ENCODE assay signal across 29 cellular contexts in genomic region chr9:71990466-71990865, GRCh38.
DNase-seq lines count a peak whose midpoint lies in the region; ATAC-seq, FAIRE-seq and TF ChIP-seq lines count a peak whose summit lies in the region.
"Had no signal": no experiment of that assay in that cellular context is flagged by ENCODE, and none has a peak within 500 bp of the region (broad histone marks: within the 10 kb centered on the region; RNA-seq: fewer than 3 reads in every experiment).

No MANE protein-coding gene starts in this region.

- H3K27me3 ChIP-seq in heart left ventricle: no peaks in the 10 kb centered on the region
- H3K27me3 ChIP-seq in bronchial epithelial cell (ENCODE audit: control insufficient read depth, insufficient read depth, low read length): no peaks in the 10 kb centered on the region
- H3K27me3 ChIP-seq in GM23338 (ENCODE audit: insufficient read depth): no peaks in the 10 kb centered on the region
- H3K27me3 ChIP-seq: esophagus muscularis mucosa had no signal

- H3K4me1 Mint-ChIP-seq in stimulated activated effector memory CD8-positive, alpha-beta T cell treated with anti-CD3 and anti-CD28 coated beads, Interleukin-12 subunit alpha, Interleukin-12 subunit beta, amount 100 ng/mL, for 72 hours: no peaks in the 10 kb centered on the region
- H3K4me1 Mint-ChIP-seq in endothelial cell (ENCODE audit: unreplicated experiment): peaks cover 3% of the 10 kb centered on the region
- peaks cover 17% of the 10 kb centered on the region; the same call in 2 of the 3 replicates for H3K4me1 Mint-ChIP-seq in GM23338
- H3K4me1 Mint-ChIP-seq: activated naive CD8-positive, alpha-beta T cell treated with anti-CD3 and anti-CD28 coated beads, Interleukin-2, amount 10 ng/mL, durations not matched to agents 7 days and 5 days; central memory CD8-positive, alpha-beta T cell; naive thymus-derived CD8-positive, alpha-beta T cell had no signal

- no peaks in the 10 kb centered on the region for H3F3A ChIP-seq in GM23338 (replicated peaks; ENCODE audit: low read depth)

- TF ChIP-seq CTCF in heart left ventricle (IDR thresholded peaks at IDR 0.05) (no peak), bronchial epithelial cell (IDR thresholded peaks at IDR 0.05; ENCODE audit: insufficient read depth, low read length, severe bottlenecking) (no peak), endothelial cell (IDR thresholded peaks at IDR 0.05; ENCODE audit: unreplicated experiment) (no peak), GM23338 (conservative IDR thresholded peaks at IDR 0.05; ENCODE audit: low read depth in 2 of 2) (no peak)

- no peak overlapping the region for H3K4me3 Mint-ChIP-seq in stimulated activated effector memory CD8-positive, alpha-beta T cell treated with anti-CD3 and anti-CD28 coated beads, Interleukin-12 subunit alpha, Interleukin-12 subunit beta, amount 100 ng/mL, for 72 hours
- H3K4me3 Mint-ChIP-seq in endothelial cell (ENCODE audit: unreplicated experiment) (no peak overlapping the region), GM23338 (no peak overlapping the region)
- H3K4me3 Mint-ChIP-seq: activated naive CD8-positive, alpha-beta T cell treated with anti-CD3 and anti-CD28 coated beads, Interleukin-2, amount 10 ng/mL, durations not matched to agents 7 days and 5 days; central memory CD8-positive, alpha-beta T cell; dendritic cell treated with granulocyte-macrophage colony-stimulating factor and Interleukin-4, amounts not matched to agents 40 ng/mL and 50 ng/mL, for 4 days; endodermal cell; naive thymus-derived CD8-positive, alpha-beta T cell; type B pancreatic cell had no signal

- no peak for TF ChIP-seq POLR2A in heart left ventricle (IDR thresholded peaks at IDR 0.05)

- H3K36me3 Mint-ChIP-seq in stimulated activated effector memory CD8-positive, alpha-beta T cell treated with anti-CD3 and anti-CD28 coated beads, Interleukin-12 subunit alpha, Interleukin-12 subunit beta, amount 100 ng/mL, for 72 hours: no peaks in the 10 kb centered on the region
- H3K36me3 Mint-ChIP-seq in endothelial cell (ENCODE audit: low read depth, unreplicated experiment) (no peaks in the 10 kb centered on the region), GM23338 (ENCODE audit: low read depth) (no peaks in the 10 kb centered on the region; the same call in 2 of the 3 replicates)
- H3K36me3 Mint-ChIP-seq: activated naive CD8-positive, alpha-beta T cell treated with anti-CD3 and anti-CD28 coated beads, Interleukin-2, amount 10 ng/mL, durations not matched to agents 7 days and 5 days; naive thymus-derived CD8-positive, alpha-beta T cell; type B pancreatic cell had no signal

- no peak overlapping the region for H2AFZ ChIP-seq in GM23338

- H3K4me3 ChIP-seq in heart left ventricle: no peak overlapping the region
- H3K4me3 ChIP-seq in bronchial epithelial cell (ENCODE audit: low read depth, low read length): no peak overlapping the region
- H3K4me3 ChIP-seq in GM23338: no peak overlapping the region
- H3K4me3 ChIP-seq: esophagus muscularis mucosa had no signal

- WGBS in heart left ventricle, 4 donors: 43 to 80% (median 51%) methylated on average over 1 of the region's 1 CpG

- no peak overlapping the region for H3K4me2 ChIP-seq in GM23338

- no peak overlapping the region for H3K27ac Mint-ChIP-seq in stimulated activated effector memory CD8-positive, alpha-beta T cell treated with anti-CD3 and anti-CD28 coated beads, Interleukin-12 subunit alpha, Interleukin-12 subunit beta, amount 100 ng/mL, for 72 hours
- H3K27ac Mint-ChIP-seq in endothelial cell (ENCODE audit: unreplicated experiment) (no peak overlapping the region), GM23338 (no peak overlapping the region)
- H3K27ac Mint-ChIP-seq: activated naive CD8-positive, alpha-beta T cell treated with anti-CD3 and anti-CD28 coated beads, Interleukin-2, amount 10 ng/mL, durations not matched to agents 7 days and 5 days; dendritic cell treated with granulocyte-macrophage colony-stimulating factor and Interleukin-4, amounts not matched to agents 40 ng/mL and 50 ng/mL, for 4 days; endodermal cell; naive thymus-derived CD8-positive, alpha-beta T cell; type B pancreatic cell had no signal

- no peaks in the 10 kb centered on the region for H3K9me3 Mint-ChIP-seq in stimulated activated effector memory CD8-positive, alpha-beta T cell treated with anti-CD3 and anti-CD28 coated beads, Interleukin-12 subunit alpha, Interleukin-12 subunit beta, amount 100 ng/mL, for 72 hours
- H3K9me3 Mint-ChIP-seq in endothelial cell (ENCODE audit: unreplicated experiment): no peaks in the 10 kb centered on the region
- no peaks in the 10 kb centered on the region; the same call in 2 of the 3 replicates for H3K9me3 Mint-ChIP-seq in GM23338
- H3K9me3 Mint-ChIP-seq: activated naive CD8-positive, alpha-beta T cell treated with anti-CD3 and anti-CD28 coated beads, Interleukin-2, amount 10 ng/mL, durations not matched to agents 7 days and 5 days; central memory CD8-positive, alpha-beta T cell; dendritic cell treated with granulocyte-macrophage colony-stimulating factor and Interleukin-4, amounts not matched to agents 40 ng/mL and 50 ng/mL, for 4 days; endodermal cell; naive thymus-derived CD8-positive, alpha-beta T cell; type B pancreatic cell had no signal

- intact Hi-C loops in heart left ventricle (cut with DNase I) (no loop called here), cardiac septum (cut with DNase I) (no loop called here)

- peak; percentile 70 for FAIRE-seq in bronchial epithelial cell (lab: Jason Lieb, UNC)
- FAIRE-seq: astrocyte, GM12891, HepG2, small intestine, TTC549 had no signal

- DNase-seq in heart left ventricle (no peak), cardiac septum (ENCODE audit: low spot score) (no peak), LHCN-M2 (ENCODE audit: low read depth) (peak; percentile 4), bronchial epithelial cell (ENCODE audit: low read depth) (peak; percentile 6), endothelial cell (ENCODE audit: low spot score) (no peak), GDM1 (lab: John Stamatoyannopoulos, UW) (no peak), GM23338 (ENCODE audit: low spot score) (no peak)
- no peak for DNase-seq in stimulated activated effector memory CD8-positive, alpha-beta T cell treated with anti-CD3 and anti-CD28 coated beads, Interleukin-12 subunit alpha, Interleukin-12 subunit beta, amount 100 ng/mL, for 72 hours (ENCODE audit: low spot score in 2 of 2)
- DNase-seq: activated CD4-positive, alpha-beta T cell treated with anti-CD3 and anti-CD28 coated beads for 1 hour; activated effector memory CD4-positive, alpha-beta T cell treated with Interleukin-2 at 50 U/mL for 16 hours; activated naive CD8-positive, alpha-beta T cell treated with anti-CD3 and anti-CD28 coated beads, Interleukin-2, amount 10 ng/mL, durations not matched to agents 7 days and 5 days; activated T-cell treated with anti-CD3 and anti-CD28 coated beads for 4 hours; endodermal cell; midbrain; naive thymus-derived CD8-positive, alpha-beta T cell; NCI-H1092; NCI-H187; nucleus accumbens; RPMI8226; small intestine; T-helper 1 cell had no signal

- H3K9me2 ChIP-seq in GM23338 (ENCODE audit: insufficient read depth): 0 out of 2 replicates have a peak, but pooled peaks cover 3% of the 10 kb centered on the region

- H3K27ac ChIP-seq in heart left ventricle (no peak overlapping the region), GM23338 (ENCODE audit: low read depth) (no peak overlapping the region)
- H3K27ac ChIP-seq: esophagus muscularis mucosa had no signal

- H3K79me2 ChIP-seq in GM23338 (replicated peaks; ENCODE audit: insufficient read depth): no peaks in the 10 kb centered on the region

- no peaks in the 10 kb centered on the region for H3K27me3 Mint-ChIP-seq in endothelial cell (ENCODE audit: unreplicated experiment)
- H3K27me3 Mint-ChIP-seq in GM23338 (ENCODE audit: insufficient read depth, low read depth, poor library complexity): peaks cover 2% of the 10 kb centered on the region
- H3K27me3 Mint-ChIP-seq: activated naive CD8-positive, alpha-beta T cell treated with anti-CD3 and anti-CD28 coated beads, Interleukin-2, amount 10 ng/mL, durations not matched to agents 7 days and 5 days; dendritic cell treated with granulocyte-macrophage colony-stimulating factor and Interleukin-4, amounts not matched to agents 40 ng/mL and 50 ng/mL, for 4 days; type B pancreatic cell had no signal

- H4K20me1 ChIP-seq in GM23338 (replicated peaks; ENCODE audit: insufficient read depth): no peaks in the 10 kb centered on the region

- no peaks in the 10 kb centered on the region for H3K36me3 ChIP-seq in heart left ventricle
- H3K36me3 ChIP-seq in bronchial epithelial cell (ENCODE audit: control insufficient read depth, insufficient read depth, low read length): no peaks in the 10 kb centered on the region
- H3K36me3 ChIP-seq in GM23338 (ENCODE audit: insufficient read depth): no peaks in the 10 kb centered on the region
- H3K36me3 ChIP-seq: esophagus muscularis mucosa had no signal

- H3K4me1 ChIP-seq in heart left ventricle: peaks cover 0 to 3% (median 0%) of the 10 kb centered on the region in 12 donors
- H3K4me1 ChIP-seq in GM23338 (ENCODE audit: insufficient read depth): 0 out of 2 replicates have a peak, but pooled peaks cover 7% of the 10 kb centered on the region
- H3K4me1 ChIP-seq: esophagus muscularis mucosa had no signal

- peak in 3 of 4 donors; percentile 50 to 67 (median 59) for ATAC-seq in heart left ventricle
- ATAC-seq in stimulated activated effector memory CD8-positive, alpha-beta T cell treated with anti-CD3 and anti-CD28 coated beads, Interleukin-12 subunit alpha, Interleukin-12 subunit beta, amount 100 ng/mL, for 72 hours: peak; percentile 80
- no peak for ATAC-seq in GM23338
- ATAC-seq: HepG2; naive thymus-derived CD8-positive, alpha-beta T cell had no signal

- no peaks in the 10 kb centered on the region for H3K9me3 ChIP-seq in heart left ventricle
- H3K9me3 ChIP-seq: esophagus muscularis mucosa had no signal

TF ChIP-seq in GM23338, 12 proteins besides CTCF, POLR2A, EP300 and RAD21 (continues in another document):
- no peak for TF ChIP-seq JUNB (IDR thresholded peaks at IDR 0.05; ENCODE audit: unreplicated experiment)
- TF ChIP-seq CREB1 (CRISPR knock-in tag; IDR thresholded peaks at IDR 0.05; ENCODE audit: low read depth): no peak
- TF ChIP-seq EZH2phosphoT487 (IDR thresholded peaks at IDR 0.05; ENCODE audit: unreplicated experiment): no peak
- TF ChIP-seq ETS1 (IDR thresholded peaks at IDR 0.05): no peak

Comparison
In these comparisons a context has a peak if more than half of its experiments do, and no peak if none do; other contexts are left out.
1. DNase-seq: peak in LHCN-M2 (single experiment) and bronchial epithelial cell (single experiment); none in heart left ventricle (0 of 5), cardiac septum (single experiment), stimulated activated effector memory CD8-positive, alpha-beta T cell treated with anti-CD3 and anti-CD28 coated beads, Interleukin-12 subunit alpha, Interleukin-12 subunit beta, amount 100 ng/mL, for 72 hours (0 of 2), endothelial cell (single experiment), GDM1 (single experiment) and GM23338 (single experiment).